ENCODE assay signal across 1 cellular context in the genomic region with DNA sequence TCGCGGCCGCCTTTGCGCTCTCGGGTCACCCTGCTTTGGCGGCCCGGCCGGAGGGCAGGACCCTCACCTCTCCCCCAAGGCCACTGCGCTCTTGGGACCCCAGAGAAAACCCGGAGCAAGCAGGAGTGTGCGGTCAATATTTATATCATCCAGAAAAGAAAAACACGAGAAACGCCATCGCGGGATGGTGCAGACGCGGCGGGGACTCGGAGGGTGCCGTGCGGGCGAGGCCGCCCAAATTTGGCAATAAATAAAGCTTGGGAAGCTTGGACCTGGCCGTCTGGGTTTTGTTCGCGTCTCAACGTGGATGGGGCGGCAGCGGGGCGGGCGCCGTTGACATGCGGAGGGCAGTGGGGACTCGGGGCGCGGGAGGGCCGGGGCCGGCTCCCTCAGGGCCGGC.
TF ChIP-seq lines count a peak whose summit lies in the region.

No MANE protein-coding gene starts in this region.

TF ChIP-seq in HepG2, 621 proteins besides CTCF, POLR2A, EP300 and RAD21:
- TF ChIP-seq YEATS2 (CRISPR knock-in tag; IDR thresholded peaks at IDR 0.05; ENCODE audit: borderline replicate concordance) (no peak), ZBTB2 (CRISPR knock-in tag; IDR thresholded peaks at IDR 0.05; ENCODE audit: low read depth) (no peak), TGIF2 (CRISPR knock-in tag; IDR thresholded peaks at IDR 0.05) (no peak), HOXA3 (CRISPR knock-in tag; IDR thresholded peaks at IDR 0.05) (0 out of 2 replicates have a peak, but pooled peaks have one; percentile 11), ZNF761 (CRISPR knock-in tag; conservative IDR thresholded peaks at IDR 0.05) (no peak), HNRNPL (IDR thresholded peaks at IDR 0.05; ENCODE audit: low read depth, low read length) (0 out of 2 replicates have a peak, but pooled peaks have one; percentile 26), NFE2 (CRISPR knock-in tag; IDR thresholded peaks at IDR 0.05) (no peak), SIX1 (CRISPR knock-in tag; IDR thresholded peaks at IDR 0.05; ENCODE audit: borderline replicate concordance) (no peak), ZNF781 (CRISPR knock-in tag; IDR thresholded peaks at IDR 0.05; ENCODE audit: borderline replicate concordance, not compliant biosample characterization) (no peak), IKZF4 (CRISPR knock-in tag; IDR thresholded peaks at IDR 0.05; ENCODE audit: borderline replicate concordance, low read depth, not compliant biosample characterization) (no peak)
- TF ChIP-seq, protein P1, sequence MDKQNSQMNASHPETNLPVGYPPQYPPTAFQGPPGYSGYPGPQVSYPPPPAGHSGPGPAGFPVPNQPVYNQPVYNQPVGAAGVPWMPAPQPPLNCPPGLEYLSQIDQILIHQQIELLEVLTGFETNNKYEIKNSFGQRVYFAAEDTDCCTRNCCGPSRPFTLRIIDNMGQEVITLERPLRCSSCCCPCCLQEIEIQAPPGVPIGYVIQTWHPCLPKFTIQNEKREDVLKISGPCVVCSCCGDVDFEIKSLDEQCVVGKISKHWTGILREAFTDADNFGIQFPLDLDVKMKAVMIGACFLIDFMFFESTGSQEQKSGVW (CRISPR knock-in tag; IDR thresholded peaks at IDR 0.05; ENCODE audit: borderline replicate concordance) = no peak
